Comparison of ENCODE assay signal across 11 cellular contexts in genomic region chr11:13315517-13316432, GRCh38. TPM values are rescaled to one million over a fixed set of nuclear protein-coding genes. Genes with fewer than 3 reads are reported as not detected.
DNase-seq lines count a peak whose midpoint lies in the region; ATAC-seq and TF ChIP-seq lines count a peak whose summit lies in the region.
"Had no signal": no experiment of that assay in that cellular context is flagged by ENCODE, and none has a peak within 500 bp of the region (broad histone marks: within the 10 kb centered on the region; RNA-seq: fewer than 3 reads in every experiment).

No MANE protein-coding gene starts in this region.

- no peak overlapping the region for H3K9ac ChIP-seq in liver (ENCODE audit: low read depth in 1 of 2, low read length in 2 of 2)

- TF ChIP-seq CTCF in right atrium auricular region (IDR thresholded peaks at IDR 0.05), result no peak
- TF ChIP-seq CTCF in RWPE2 (IDR thresholded peaks at IDR 0.05; ENCODE audit: poor library complexity, severe bottlenecking), result no peak
- TF ChIP-seq CTCF in liver (IDR thresholded peaks at IDR 0.05; ENCODE audit: low read depth, low read length, missing input control), result no peak

- H3K27ac ChIP-seq in right atrium auricular region, result no peak overlapping the region
- peak overlapping the region; percentile 27 for H3K27ac ChIP-seq in RWPE2 (ENCODE audit: poor library complexity, severe bottlenecking)
- no peak overlapping the region for H3K27ac ChIP-seq in liver (ENCODE audit: low read depth in 1 of 2, low read length in 2 of 2)

- TF ChIP-seq RAD21 in liver (IDR thresholded peaks at IDR 0.05), result peak in 1 of 2 donors; percentile 51

- 56% methylated on average over 11 of the region's 11 CpGs for WGBS in liver

- peak; percentile 18 for ATAC-seq in Right ventricle myocardium superior (ENCODE audit: poor library complexity)
- ATAC-seq in RWPE2 (ENCODE audit: low read depth), result peak; percentile 28; the same call in 2 of the 3 replicates
- ATAC-seq: left colon had no signal

- H3K4me1 ChIP-seq in right atrium auricular region, result peaks cover 0 to 45% of the 10 kb centered on the region in 2 donors
- peaks cover 20% of the 10 kb centered on the region for H3K4me1 ChIP-seq in RWPE2 (ENCODE audit: insufficient read depth, poor library complexity, severe bottlenecking)
- peaks cover 18 to 63% (median 49%) of the 10 kb centered on the region in 4 donors for H3K4me1 ChIP-seq in liver (ENCODE audit: control insufficient read depth in 4 of 4, insufficient read depth in 4 of 4, low read length in 3 of 4)

- DNase-seq in Right ventricle myocardium superior (no peak), right atrium auricular region (ENCODE audit: low spot score) (no peak), RWPE2 (ENCODE audit: low spot score) (no peak), NCI-H1694 (lab: John Stamatoyannopoulos, UW) (no peak), activated gamma-delta T cell treated with Interleukin-2 at 50 U/mL for 16 hours (no peak), erythroblast (lab: John Stamatoyannopoulos, UW) (no peak)
- DNase-seq in stimulated activated CD4-positive, alpha-beta T cell treated with anti-CD3 and anti-CD28 coated beads, Interleukin-4, amount 100 ng/mL, for 1 hour, result no peak
- DNase-seq: activated CD4-positive, alpha-beta T cell treated with anti-CD3 and anti-CD28 coated beads, Interleukin-2, amount 50 U/mL, for 4 hours; left colon; NCI-H1694 treated with DMSO at 0.1 percent for 48 hours had no signal

- intact Hi-C loops in Right ventricle myocardium superior (cut with DNase I), result no loop called here

- H3K4me3 ChIP-seq in right atrium auricular region (no peak overlapping the region), RWPE2 (ENCODE audit: severe bottlenecking) (no peak overlapping the region), liver (ENCODE audit: low read depth in 1 of 3, low read length in 3 of 3) (no peak overlapping the region)

- H3K36me3 ChIP-seq in right atrium auricular region (no peaks in the 10 kb centered on the region), RWPE2 (ENCODE audit: low read depth) (no peaks in the 10 kb centered on the region; the same call in 1 of the 2 replicates), liver (ENCODE audit: control insufficient read depth in 4 of 4, insufficient read depth in 3 of 4, low read depth in 1 of 4, low read length in 3 of 4) (peaks cover 0 to 4% (median 1%) of the 10 kb centered on the region in 4 donors)

- no peak for TF ChIP-seq POLR2A in erythroblast (IDR thresholded peaks at IDR 0.05; ENCODE audit: low read length)

- H3K27me3 ChIP-seq in right atrium auricular region (no peaks in the 10 kb centered on the region), RWPE2 (ENCODE audit: insufficient read depth, poor library complexity, severe bottlenecking) (no peaks in the 10 kb centered on the region), liver (ENCODE audit: control insufficient read depth in 4 of 4, insufficient read depth in 4 of 4, low read length in 3 of 4) (no peaks in the 10 kb centered on the region)

- H3K9me3 ChIP-seq in right atrium auricular region, result no peaks in the 10 kb centered on the region
- H3K9me3 ChIP-seq in RWPE2 (ENCODE audit: severe bottlenecking), result no peaks in the 10 kb centered on the region
- H3K9me3 ChIP-seq in liver (ENCODE audit: control insufficient read depth in 4 of 4, low read length in 3 of 4), result no peaks in the 10 kb centered on the region

TF ChIP-seq in liver, 16 proteins besides CTCF, POLR2A, EP300 and RAD21:
- peak; percentile 41 for TF ChIP-seq YY1 (IDR thresholded peaks at IDR 0.05)
- TF ChIP-seq ZBTB33 (IDR thresholded peaks at IDR 0.05), result no peak
- peak; percentile 51 for TF ChIP-seq SP1 (IDR thresholded peaks at IDR 0.05)
- no peak for TF ChIP-seq TAF1 (conservative IDR thresholded peaks at IDR 0.05)
- no peak for TF ChIP-seq JUND (IDR thresholded peaks at IDR 0.05)
- TF ChIP-seq REST (IDR thresholded peaks at IDR 0.05), result no peak
- TF ChIP-seq FOXA2 (IDR thresholded peaks at IDR 0.05), result no peak
- no peak for TF ChIP-seq GABPA (IDR thresholded peaks at IDR 0.05 in 1 of 2, conservative IDR thresholded peaks at IDR 0.05 in 1 of 2)
- peak; percentile 72 for TF ChIP-seq NR2F2 (IDR thresholded peaks at IDR 0.05)
- peak; percentile 78 to 85 for TF ChIP-seq RXRA (IDR thresholded peaks at IDR 0.05)
- TF ChIP-seq, protein P1, sequence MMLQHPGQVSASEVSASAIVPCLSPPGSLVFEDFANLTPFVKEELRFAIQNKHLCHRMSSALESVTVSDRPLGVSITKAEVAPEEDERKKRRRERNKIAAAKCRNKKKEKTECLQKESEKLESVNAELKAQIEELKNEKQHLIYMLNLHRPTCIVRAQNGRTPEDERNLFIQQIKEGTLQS (IDR thresholded peaks at IDR 0.05), result no peak
- no peak for TF ChIP-seq EGR1 (IDR thresholded peaks at IDR 0.05; ENCODE audit: low read depth in 2 of 2)
- TF ChIP-seq HNF4G (IDR thresholded peaks at IDR 0.05), result no peak
- peak; percentile 69 to 71 for TF ChIP-seq HNF4A (conservative IDR thresholded peaks at IDR 0.05)
- TF ChIP-seq FOXA1 (IDR thresholded peaks at IDR 0.05), result no peak

RNA-seq across cellular contexts. Expression of gene BMAL1, which starts 38.2 kb away (rescaled TPM):
- total RNA-seq in Right ventricle myocardium superior (9.8 TPM), right atrium auricular region (10 to 100 TPM; 20.7 to 24.9 TPM), liver (10 to 100 TPM in 1 of 2 donors, 1 to 10 TPM in 1; 4.7 to 39.0 TPM)
- polyA plus RNA-seq in liver, result 10 to 100 TPM; 12.3 to 17.7 TPM
